16 cellular contexts compared by ENCODE assay signal in genomic region chr17:30567231-30568116, GRCh38.
DNase-seq lines count a peak whose midpoint lies in the region; ATAC-seq and TF ChIP-seq lines count a peak whose summit lies in the region.
"Had no signal": no experiment of that assay in that cellular context is flagged by ENCODE, and none has a peak within 500 bp of the region (broad histone marks: within the 10 kb centered on the region; RNA-seq: fewer than 3 reads in every experiment).

No MANE protein-coding gene starts in this region.

- H3K36me3 ChIP-seq in right atrium auricular region = no peaks in the 10 kb centered on the region
- H3K36me3 ChIP-seq: BLaER1 had no signal

- no peak overlapping the region for H3K27ac Mint-ChIP-seq in T-helper 17 cell
- H3K27ac Mint-ChIP-seq: CD8-positive, alpha-beta T cell had no signal

- H3K27me3 Mint-ChIP-seq in T-helper 17 cell = peaks cover 38% of the 10 kb centered on the region

- no peaks in the 10 kb centered on the region for H3K36me3 Mint-ChIP-seq in T-helper 17 cell (ENCODE audit: low read depth)
- H3K36me3 Mint-ChIP-seq: CD8-positive, alpha-beta T cell had no signal

- ATAC-seq in left lobe of liver (no peak), HG03097 (IDR thresholded peaks at IDR 0.05; ENCODE audit: low FRiP score, unreplicated experiment) (no peak), T-helper 17 cell (no peak)
- ATAC-seq: CD8-positive, alpha-beta T cell had no signal

- H3K4me3 Mint-ChIP-seq in T-helper 17 cell = no peak overlapping the region
- H3K4me3 Mint-ChIP-seq: CD8-positive, alpha-beta T cell; H9 had no signal

- no peak overlapping the region for H3K4me3 ChIP-seq in right atrium auricular region
- H3K4me3 ChIP-seq: BLaER1 had no signal

- H3K27me3 ChIP-seq in right atrium auricular region = no peaks in the 10 kb centered on the region
- H3K27me3 ChIP-seq: BLaER1 had no signal

- H3K4me1 ChIP-seq in right atrium auricular region = no peaks in the 10 kb centered on the region

- no peak for TF ChIP-seq CTCF in right atrium auricular region (IDR thresholded peaks at IDR 0.05)

- DNase-seq in right atrium auricular region (ENCODE audit: low spot score) (peak; percentile 4), cardiac septum (ENCODE audit: low spot score) (no peak), left lobe of liver (ENCODE audit: low spot score) (peak; percentile 30), posterior vena cava (ENCODE audit: low spot score) (peak; percentile 62), HPDE6-E6E7 (ENCODE audit: extremely low spot score) (no peak), T-helper 17 cell (no peak)
- DNase-seq: DMS79, H9, NCI-H1417, NCI-H187 treated with DMSO at 0.1 percent for 48 hours, NCI-H345, NCI-H69 had no signal

- peaks cover 6% of the 10 kb centered on the region for H3K4me1 Mint-ChIP-seq in T-helper 17 cell

- intact Hi-C loops in cardiac septum (cut with DNase I) = no loop called here
- intact Hi-C loops in posterior vena cava (cut with DNase I) = no loop called here

- H3K9me3 ChIP-seq in right atrium auricular region = no peaks in the 10 kb centered on the region
- no peaks in the 10 kb centered on the region for H3K9me3 ChIP-seq in T-helper 17 cell (ENCODE audit: control insufficient read depth, low read length, poor library complexity, severe bottlenecking)

- H3K27ac ChIP-seq in right atrium auricular region = no peak overlapping the region
- H3K27ac ChIP-seq: BLaER1, HL-60 had no signal

Comparison
In these comparisons a context has a peak if more than half of its experiments do, and no peak if none do; other contexts are left out.
1. DNase-seq: peak in right atrium auricular region (single experiment), left lobe of liver (single experiment) and posterior vena cava (single experiment); none in cardiac septum (single experiment), HPDE6-E6E7 (single experiment) and T-helper 17 cell (0 of 3).